In genomic region chr11:10780040-10780439, GRCh38 we compare ENCODE assay signal across 36 cellular contexts.
"Had no signal": no experiment of that assay in that cellular context is flagged by ENCODE, and none has a peak within 500 bp of the region (broad histone marks: within the 10 kb centered on the region; RNA-seq: fewer than 3 reads in every experiment).

No MANE protein-coding gene starts in this region.

- H3K4me1 Mint-ChIP-seq: activated CD4-positive, alpha-beta T cell treated with anti-CD3 and anti-CD28 coated beads, Interleukin-2, amount 10 ng/mL, durations not matched to agents 24 days and 14 days; T-cell had no signal

- H3K27ac Mint-ChIP-seq: activated CD4-positive, alpha-beta memory T cell treated with anti-CD3 and anti-CD28 coated beads, Interleukin-2, amount 10 ng/mL, durations not matched to agents 7 days and 5 days; activated CD4-positive, alpha-beta T cell treated with anti-CD3 and anti-CD28 coated beads, Interleukin-2, amount 10 ng/mL, durations not matched to agents 24 days and 14 days; T-cell; T-helper 2 cell treated with Interferon-gamma antibody and Interleukin-4, amounts not matched to agents 5 μg/mL and 100 μg/mL, for 36 hours had no signal

- H3K4me1 ChIP-seq: colonic mucosa, pancreas, prostate gland, tibial artery had no signal

- H3K27me3 Mint-ChIP-seq: activated CD4-positive, alpha-beta memory T cell treated with anti-CD3 and anti-CD28 coated beads, Interleukin-2, amount 10 ng/mL, durations not matched to agents 7 days and 5 days; activated CD4-positive, alpha-beta T cell treated with anti-CD3 and anti-CD28 coated beads, Interleukin-2, amount 10 ng/mL, durations not matched to agents 24 days and 14 days; activated T-cell treated with anti-CD3 and anti-CD28 coated beads, Interleukin-2, amount 50 U/mL, for 24 hours; brain; naive thymus-derived CD4-positive, alpha-beta T cell; T-cell had no signal

- H3K4me3 Mint-ChIP-seq: activated CD4-positive, alpha-beta memory T cell treated with anti-CD3 and anti-CD28 coated beads, Interleukin-2, amount 10 ng/mL, durations not matched to agents 7 days and 5 days; activated CD4-positive, alpha-beta T cell treated with anti-CD3 and anti-CD28 coated beads, Interleukin-2, amount 10 ng/mL, durations not matched to agents 24 days and 14 days; activated T-cell treated with anti-CD3 and anti-CD28 coated beads, Interleukin-2, amount 50 U/mL, for 24 hours; brain; naive thymus-derived CD4-positive, alpha-beta T cell; neural crest cell; T-cell; T-helper 2 cell treated with Interferon-gamma antibody and Interleukin-4, amounts not matched to agents 5 μg/mL and 100 μg/mL, for 36 hours had no signal

- H3K27me3 ChIP-seq: cardiac muscle cell, colonic mucosa, pancreas, sigmoid colon, suprapubic skin, tibial artery had no signal

- H3K27ac ChIP-seq: cardiac muscle cell, colonic mucosa, pancreas, prostate gland, suprapubic skin, tibial artery had no signal

- H3K36me3 ChIP-seq: colonic mucosa had no signal

- DNase-seq: activated CD4-positive, alpha-beta memory T cell treated with anti-CD3 and anti-CD28 coated beads, Interleukin-2, amount 10 ng/mL, durations not matched to agents 7 days and 5 days; activated CD4-positive, alpha-beta T cell treated with anti-CD3 and anti-CD28 coated beads, Interleukin-2, amount 10 ng/mL, durations not matched to agents 24 days and 14 days; activated CD8-positive, alpha-beta memory T cell treated with anti-CD3 and anti-CD28 coated beads, Interleukin-2, amount 50 U/mL, for 48 hours; activated gamma-delta T cell; activated naive CD4-positive, alpha-beta T cell treated with anti-CD3 and anti-CD28 coated beads, Interleukin-2, amount 50 U/mL, for 16 hours; activated T-cell treated with anti-CD3 and anti-CD28 coated beads, Interleukin-2, amount 50 U/mL, for 24 hours; aorta; cerebellar nuclear complex; colonic mucosa; effector CD8-positive, alpha-beta T cell; erythroblast; foreskin fibroblast; head of caudate nucleus; hippocampal formation; kidney; left colon; mammary epithelial cell; midbrain; naive thymus-derived CD4-positive, alpha-beta T cell; nucleus accumbens; pancreas; retina; sigmoid colon; small intestine; stimulated activated CD4-positive, alpha-beta T cell treated with anti-CD3 and anti-CD28 coated beads, Interleukin-15, amount 100 ng/mL, for 24 hours; stimulated activated CD4-positive, alpha-beta T cell treated with anti-CD3 and anti-CD28 coated beads, Interleukin-2, amount 100 ng/mL, for 24 hours; stimulated activated naive CD4-positive, alpha-beta T cell; T-cell; tibial artery had no signal

- ATAC-seq: activated CD4-positive, CD25-positive, alpha-beta regulatory T cell treated with anti-CD3 and anti-CD28 coated beads, Interleukin-2, amount 50 U/mL, for 24 hours; left colon; naive thymus-derived CD4-positive, alpha-beta T cell; pancreas; T-cell had no signal

- H3K4me3 ChIP-seq: cardiac muscle cell, colonic mucosa, pancreas, prostate gland, sigmoid colon, suprapubic skin, tibial artery had no signal

- H3K9me3 ChIP-seq: colonic mucosa, pancreas, prostate gland, sigmoid colon, suprapubic skin, tibial artery had no signal
